7 cellular contexts compared by ENCODE assay signal in genomic region chr15:78777290-78777952, GRCh38. TPM values are rescaled to one million over a fixed set of nuclear protein-coding genes. Genes with fewer than 3 reads are reported as not detected.
DNase-seq lines count a peak whose midpoint lies in the region; ATAC-seq, FAIRE-seq and TF ChIP-seq lines count a peak whose summit lies in the region.
"Not testable (repeated sequence)": the region's sequence is repeated elsewhere in the genome, so short reads cannot be mapped to it uniquely, and the experiment has no call there.

No MANE protein-coding gene starts in this region.

- not testable (repeated sequence) for H3K27me3 Mint-ChIP-seq in glutamatergic neuron (ENCODE audit: unreplicated experiment); nephron progenitor cell (ENCODE audit: low read depth, poor library complexity)
- peaks cover 0 to 12% of the 10 kb centered on the region in 2 donors for H3K27me3 Mint-ChIP-seq in stimulated activated naive B cell treated with anti-CD40 and anti-IgM and Interleukin-4, amounts not matched to agents 10 μg/mL and 1 μg/mL and 100 μg/mL, for 72 hours

- H3K4me1 ChIP-seq in RWPE2 (ENCODE audit: insufficient read depth, poor library complexity, severe bottlenecking); kidney (ENCODE audit: control insufficient read depth in 1 of 2, insufficient read depth in 1 of 2, low read depth in 1 of 2, low read length in 2 of 2): not testable (repeated sequence)
- peaks cover 50% of the 10 kb centered on the region for H3K4me1 ChIP-seq in left ventricle myocardium inferior

- H3K4me1 Mint-ChIP-seq in glutamatergic neuron (ENCODE audit: low read depth, unreplicated experiment): not testable (repeated sequence)
- H3K4me1 Mint-ChIP-seq in nephron progenitor cell: peaks cover 11% of the 10 kb centered on the region
- H3K4me1 Mint-ChIP-seq in stimulated activated naive B cell treated with anti-CD40 and anti-IgM and Interleukin-4, amounts not matched to agents 10 μg/mL and 1 μg/mL and 100 μg/mL, for 72 hours: peaks cover 9 to 13% of the 10 kb centered on the region in 2 donors

- H3K36me3 ChIP-seq in RWPE2 (ENCODE audit: low read depth); left ventricle myocardium inferior; kidney (ENCODE audit: control insufficient read depth in 1 of 2, insufficient read depth in 2 of 2, low read length in 2 of 2): not testable (repeated sequence)

- H3K9me3 ChIP-seq in RWPE2 (ENCODE audit: severe bottlenecking); left ventricle myocardium inferior (replicated peaks); kidney (ENCODE audit: control insufficient read depth in 1 of 2, low read length in 2 of 2): not testable (repeated sequence)

- H3K36me3 Mint-ChIP-seq in glutamatergic neuron (ENCODE audit: unreplicated experiment); nephron progenitor cell (ENCODE audit: low read depth); stimulated activated naive B cell treated with anti-CD40 and anti-IgM and Interleukin-4, amounts not matched to agents 10 μg/mL and 1 μg/mL and 100 μg/mL, for 72 hours: not testable (repeated sequence)

- not testable (repeated sequence) for H3K27ac ChIP-seq in RWPE2 (ENCODE audit: poor library complexity, severe bottlenecking); kidney (ENCODE audit: low read depth in 2 of 2, low read length in 2 of 2)
- peak overlapping the region; percentile 73 for H3K27ac ChIP-seq in left ventricle myocardium inferior (replicated peaks)

- ATAC-seq in RWPE2 (ENCODE audit: low read depth); stimulated activated naive B cell treated with anti-CD40 and anti-IgM and Interleukin-4, amounts not matched to agents 10 μg/mL and 1 μg/mL and 100 μg/mL, for 72 hours (replicated peaks): not testable (repeated sequence)

- not testable (repeated sequence) for H3K27me3 ChIP-seq in RWPE2 (ENCODE audit: insufficient read depth, poor library complexity, severe bottlenecking); left ventricle myocardium inferior (ENCODE audit: low read depth)

- H3K27ac Mint-ChIP-seq in glutamatergic neuron (ENCODE audit: unreplicated experiment): not testable (repeated sequence)
- peak overlapping the region; percentile 39 for H3K27ac Mint-ChIP-seq in nephron progenitor cell
- H3K27ac Mint-ChIP-seq in stimulated activated naive B cell treated with anti-CD40 and anti-IgM and Interleukin-4, amounts not matched to agents 10 μg/mL and 1 μg/mL and 100 μg/mL, for 72 hours: peak overlapping the region; percentile 44

- not testable (repeated sequence) for TF ChIP-seq CTCF in RWPE2 (IDR thresholded peaks at IDR 0.05; ENCODE audit: poor library complexity, severe bottlenecking); glutamatergic neuron (IDR thresholded peaks at IDR 0.05; ENCODE audit: partially characterized antibody, unreplicated experiment); left ventricle myocardium inferior (IDR thresholded peaks at IDR 0.05; ENCODE audit: borderline replicate concordance); kidney (IDR thresholded peaks at IDR 0.05; ENCODE audit: borderline replicate concordance, extremely low read depth, insufficient read depth); nephron progenitor cell (IDR thresholded peaks at IDR 0.05)

- H3K9me3 Mint-ChIP-seq in glutamatergic neuron (ENCODE audit: unreplicated experiment); nephron progenitor cell; stimulated activated naive B cell treated with anti-CD40 and anti-IgM and Interleukin-4, amounts not matched to agents 10 μg/mL and 1 μg/mL and 100 μg/mL, for 72 hours: not testable (repeated sequence)

- peak overlapping the region; percentile 30 for H3K4me3 Mint-ChIP-seq in glutamatergic neuron (ENCODE audit: unreplicated experiment)
- H3K4me3 Mint-ChIP-seq in nephron progenitor cell; stimulated activated naive B cell treated with anti-CD40 and anti-IgM and Interleukin-4, amounts not matched to agents 10 μg/mL and 1 μg/mL and 100 μg/mL, for 72 hours: not testable (repeated sequence)

- not testable (repeated sequence) for H3K4me3 ChIP-seq in RWPE2 (ENCODE audit: severe bottlenecking); left ventricle myocardium inferior; kidney (ENCODE audit: low read length in 2 of 2)

- intact Hi-C loops in left ventricle myocardium inferior (cut with micrococcal nuclease); kidney (cut with DNase I): not testable (repeated sequence)

- DNase-seq in COLO668 (lab: John Stamatoyannopoulos, UW; ENCODE audit: unreplicated experiment): peak; percentile 12
- DNase-seq in RWPE2 (ENCODE audit: low spot score): peak; percentile 68
- not testable (repeated sequence) for DNase-seq in glutamatergic neuron; left ventricle myocardium inferior; nephron progenitor cell; stimulated activated naive B cell treated with anti-CD40 and anti-IgM and Interleukin-4, amounts not matched to agents 10 μg/mL and 1 μg/mL and 100 μg/mL, for 72 hours
- peak; percentile 57 for DNase-seq in kidney

- not testable (repeated sequence) for FAIRE-seq in kidney (lab: Jason Lieb, UNC)

- H3K9ac ChIP-seq in kidney (ENCODE audit: low read length in 2 of 2): not testable (repeated sequence)

RNA-seq across cellular contexts. Expression of gene ADAMTS7, which starts 33.8 kb away (rescaled TPM):
- total RNA-seq in glutamatergic neuron (ENCODE audit: unreplicated experiment): 181 TPM
- total RNA-seq in left ventricle myocardium inferior: 24.2 TPM
- total RNA-seq in kidney: 3.1 TPM
- 0.82 TPM for polyA plus RNA-seq in kidney (ENCODE audit: insufficient read depth, low read depth, low replicate concordance)
